ENCODE assay signal across 21 cellular contexts in the genomic region with DNA sequence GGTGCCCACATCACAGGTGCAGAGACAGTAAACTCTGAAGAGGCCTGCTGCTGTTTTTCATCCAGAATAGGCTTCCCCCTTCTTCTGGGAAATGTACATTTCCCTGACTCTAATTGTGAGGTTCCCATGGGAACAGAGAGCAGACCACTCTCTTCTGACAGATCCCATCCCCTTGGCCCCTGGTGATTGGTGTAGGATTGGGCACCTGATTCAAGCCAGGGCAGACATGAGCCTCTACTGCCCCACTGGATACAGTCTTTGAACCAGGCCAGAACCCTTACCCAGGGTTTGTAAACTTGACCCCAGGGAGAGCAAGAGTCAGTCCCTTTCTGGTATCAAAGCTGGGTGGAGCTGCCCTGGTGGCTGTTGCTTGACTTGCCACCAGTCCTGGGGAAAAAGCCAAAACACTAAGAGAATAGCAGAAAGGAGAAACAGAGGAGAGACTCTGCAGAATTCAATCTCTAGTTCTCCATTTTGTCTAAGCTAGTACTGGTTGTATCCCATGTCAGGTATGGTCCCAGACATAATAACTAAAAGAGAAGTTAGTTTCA.
"Had no signal": no experiment of that assay in that cellular context is flagged by ENCODE, and none has a peak within 500 bp of the region (broad histone marks: within the 10 kb centered on the region; RNA-seq: fewer than 3 reads in every experiment).

No MANE protein-coding gene starts in this region.

- H3K9me3 ChIP-seq: esophagus squamous epithelium, gastrocnemius medialis, left ventricle myocardium inferior, prostate gland, tibial artery had no signal

- H3K27me3 Mint-ChIP-seq: activated CD4-positive, alpha-beta T cell treated with anti-CD3 and anti-CD28 coated beads for 36 hours had no signal

- H3K36me3 ChIP-seq: esophagus squamous epithelium, gastrocnemius medialis, left ventricle myocardium inferior, prostate gland, tibial artery had no signal

- H3K27ac ChIP-seq: coronary artery, esophagus squamous epithelium, gastrocnemius medialis, left ventricle myocardium inferior, prostate gland, tibial artery had no signal

- H3K4me1 ChIP-seq: esophagus squamous epithelium, gastrocnemius medialis, left ventricle myocardium inferior, prostate gland, tibial artery had no signal

- H3K27ac Mint-ChIP-seq: activated B cell treated with CpG ODN at 0.5 μM for 24 hours; activated CD4-positive, alpha-beta T cell treated with anti-CD3 and anti-CD28 coated beads for 36 hours; activated naive CD4-positive, alpha-beta T cell treated with anti-CD3 and anti-CD28 coated beads for 36 hours; activated naive CD8-positive, alpha-beta T cell treated with anti-CD3 and anti-CD28 coated beads, Interleukin-2, amount 10 ng/mL, durations not matched to agents 7 days and 5 days; activated T-cell treated with anti-CD3 and anti-CD28 coated beads, Interleukin-2, amount 50 U/mL, for 72 hours; stimulated activated naive CD8-positive, alpha-beta T cell treated with anti-CD3 and anti-CD28 coated beads, Interleukin-15, Interleukin-2, amounts not matched to agents 100 ng/mL and 50 ng/mL, for 24 hours had no signal

- H3K4me3 Mint-ChIP-seq: activated B cell treated with CpG ODN at 0.5 μM for 24 hours; activated CD4-positive, alpha-beta T cell treated with anti-CD3 and anti-CD28 coated beads for 36 hours; activated naive CD4-positive, alpha-beta T cell treated with anti-CD3 and anti-CD28 coated beads for 36 hours; activated naive CD8-positive, alpha-beta T cell treated with anti-CD3 and anti-CD28 coated beads, Interleukin-2, amount 10 ng/mL, durations not matched to agents 7 days and 5 days; activated T-cell treated with anti-CD3 and anti-CD28 coated beads, Interleukin-2, amount 50 U/mL, for 72 hours; naive thymus-derived CD8-positive, alpha-beta T cell; stimulated activated naive CD8-positive, alpha-beta T cell treated with anti-CD3 and anti-CD28 coated beads, Interleukin-15, Interleukin-2, amounts not matched to agents 100 ng/mL and 50 ng/mL, for 24 hours had no signal

- H3K9me3 Mint-ChIP-seq: activated B cell treated with CpG ODN at 0.5 μM for 24 hours; activated naive CD4-positive, alpha-beta T cell treated with anti-CD3 and anti-CD28 coated beads for 36 hours; activated naive CD8-positive, alpha-beta T cell treated with anti-CD3 and anti-CD28 coated beads, Interleukin-2, amount 10 ng/mL, durations not matched to agents 7 days and 5 days; activated T-cell treated with anti-CD3 and anti-CD28 coated beads, Interleukin-2, amount 50 U/mL, for 72 hours; naive thymus-derived CD8-positive, alpha-beta T cell; stimulated activated naive CD8-positive, alpha-beta T cell treated with anti-CD3 and anti-CD28 coated beads, Interleukin-15, Interleukin-2, amounts not matched to agents 100 ng/mL and 50 ng/mL, for 24 hours had no signal

- H3K36me3 Mint-ChIP-seq: naive thymus-derived CD8-positive, alpha-beta T cell had no signal

- H3K4me3 ChIP-seq: coronary artery, esophagus squamous epithelium, gastrocnemius medialis, left ventricle myocardium inferior, prostate gland, tibial artery had no signal

- DNase-seq: activated B cell treated with CpG ODN at 0.5 μM for 24 hours; activated CD4-positive, alpha-beta T cell treated with anti-CD3 and anti-CD28 coated beads for 36 hours; activated CD4-positive, alpha-beta T cell treated with anti-CD3 and anti-CD28 coated beads, Interleukin-2, amount 50 U/mL, for 4 hours; activated effector memory CD4-positive, alpha-beta T cell treated with Interleukin-2 at 50 U/mL for 16 hours; activated naive CD4-positive, alpha-beta T cell treated with anti-CD3 and anti-CD28 coated beads for 36 hours; activated naive CD8-positive, alpha-beta T cell treated with anti-CD3 and anti-CD28 coated beads, Interleukin-2, amount 10 ng/mL, durations not matched to agents 7 days and 5 days; activated T-cell treated with anti-CD3 and anti-CD28 coated beads, Interleukin-2, amount 50 U/mL, for 72 hours; amygdala; cerebellar nuclear complex; esophagus squamous epithelium; gastrocnemius medialis; hypothalamus; left ventricle myocardium inferior; naive thymus-derived CD8-positive, alpha-beta T cell; stimulated activated CD4-positive, alpha-beta T cell treated with anti-CD3 and anti-CD28 coated beads, Interleukin-4, amount 100 ng/mL, for 24 hours; substantia nigra; T-helper 9 cell; tibial artery had no signal

- H3K4me1 Mint-ChIP-seq: activated CD4-positive, alpha-beta T cell treated with anti-CD3 and anti-CD28 coated beads for 36 hours had no signal

- ATAC-seq: activated CD4-positive, alpha-beta T cell treated with anti-CD3 and anti-CD28 coated beads for 36 hours; activated T-cell treated with anti-CD3 and anti-CD28 coated beads, Interleukin-2, amount 50 U/mL, for 72 hours; gastrocnemius medialis; naive thymus-derived CD8-positive, alpha-beta T cell had no signal

- H3K27me3 ChIP-seq: esophagus squamous epithelium, gastrocnemius medialis, tibial artery had no signal
